ENCODE assay signal across 17 cellular contexts in the genomic region with DNA sequence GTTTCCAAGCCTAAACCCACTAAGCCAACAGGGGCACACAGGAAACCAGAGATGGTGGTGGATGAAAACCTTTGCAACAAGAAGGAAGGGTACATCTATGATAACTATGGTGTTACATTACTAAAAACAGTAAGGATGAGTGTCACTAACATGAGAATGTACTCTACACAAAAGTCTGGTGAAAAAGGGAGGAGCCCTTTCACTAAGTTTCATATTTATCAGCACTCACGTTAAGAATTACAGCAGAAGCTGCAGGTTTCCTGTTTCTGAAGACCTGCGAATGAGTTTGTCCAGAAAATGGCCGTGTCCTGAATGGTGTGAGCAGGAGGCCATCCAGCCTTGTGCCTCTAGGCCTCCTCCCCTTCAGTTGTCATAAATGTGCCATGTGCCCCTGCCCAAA. TPM values are rescaled to one million over a fixed set of nuclear protein-coding genes. Genes with fewer than 3 reads are reported as not detected.
DNase-seq lines count a peak whose midpoint lies in the region; ATAC-seq, FAIRE-seq and TF ChIP-seq lines count a peak whose summit lies in the region.
"Had no signal": no experiment of that assay in that cellular context is flagged by ENCODE, and none has a peak within 500 bp of the region (broad histone marks: within the 10 kb centered on the region; RNA-seq: fewer than 3 reads in every experiment).

No MANE protein-coding gene starts in this region.

- H3K9ac ChIP-seq in trophoblast cell (ENCODE audit: low read length) = no peak overlapping the region

- ATAC-seq in stimulated activated memory B cell treated with anti-CD40 and anti-IgM and Interleukin-4, amounts not matched to agents 10 μg/mL and 1 μg/mL and 100 μg/mL, for 72 hours = no peak
- ATAC-seq: HCT116, sciatic nerve had no signal

- no peak overlapping the region for H3K27ac ChIP-seq in trophoblast cell (ENCODE audit: low read depth, low read length)
- H3K27ac ChIP-seq: colonic mucosa had no signal

- H4K8ac ChIP-seq in trophoblast cell (ENCODE audit: low read depth, low read length) = no peak overlapping the region

- no peaks in the 10 kb centered on the region for H3K9me3 Mint-ChIP-seq in activated CD4-positive, alpha-beta T cell treated with anti-CD3 and anti-CD28 coated beads, Interleukin-2, amount 10 ng/mL, durations not matched to agents 7 days and 5 days
- H3K9me3 Mint-ChIP-seq in brain = no peaks in the 10 kb centered on the region
- no peaks in the 10 kb centered on the region for H3K9me3 Mint-ChIP-seq in stimulated activated memory B cell treated with anti-CD40 and anti-IgM and Interleukin-4, amounts not matched to agents 10 μg/mL and 1 μg/mL and 100 μg/mL, for 72 hours

- H3K4me2 ChIP-seq in trophoblast cell (ENCODE audit: low read length) = no peak overlapping the region

- H2BK5ac ChIP-seq in trophoblast cell (ENCODE audit: low read depth, low read length, poor library complexity) = no peak overlapping the region

- H3K18ac ChIP-seq in trophoblast cell (ENCODE audit: low read length) = no peak overlapping the region

- no peak for TF ChIP-seq POLR2A in H54 (IDR thresholded peaks at IDR 0.05; ENCODE audit: low read depth, low read length)

- no peak overlapping the region for H3K4me3 ChIP-seq in trophoblast cell (ENCODE audit: low read depth, low read length)
- H3K4me3 ChIP-seq: colonic mucosa, upper lobe of left lung had no signal

- no peak overlapping the region for H2AK5ac ChIP-seq in trophoblast cell (ENCODE audit: low read length)

- no peaks in the 10 kb centered on the region for H3K27me3 Mint-ChIP-seq in activated CD4-positive, alpha-beta T cell treated with anti-CD3 and anti-CD28 coated beads, Interleukin-2, amount 10 ng/mL, durations not matched to agents 7 days and 5 days
- no peaks in the 10 kb centered on the region for H3K27me3 Mint-ChIP-seq in brain
- no peaks in the 10 kb centered on the region for H3K27me3 Mint-ChIP-seq in stimulated activated memory B cell treated with anti-CD40 and anti-IgM and Interleukin-4, amounts not matched to agents 10 μg/mL and 1 μg/mL and 100 μg/mL, for 72 hours

- H3K4me1 ChIP-seq in trophoblast cell (ENCODE audit: control insufficient read depth in 1 of 2, insufficient read depth in 2 of 2, low read length in 2 of 2) = peaks cover 16 to 17% of the 10 kb centered on the region in 2 experiments

- H2BK12ac ChIP-seq in trophoblast cell (ENCODE audit: low read length) = no peak overlapping the region

- H3K4me3 Mint-ChIP-seq in activated CD4-positive, alpha-beta T cell treated with anti-CD3 and anti-CD28 coated beads, Interleukin-2, amount 10 ng/mL, durations not matched to agents 7 days and 5 days = peak overlapping the region; percentile 14
- no peak overlapping the region for H3K4me3 Mint-ChIP-seq in brain
- no peak overlapping the region for H3K4me3 Mint-ChIP-seq in stimulated activated memory B cell treated with anti-CD40 and anti-IgM and Interleukin-4, amounts not matched to agents 10 μg/mL and 1 μg/mL and 100 μg/mL, for 72 hours

- TF ChIP-seq CTCF in brain (conservative IDR thresholded peaks at IDR 0.05) = no peak

- no peak overlapping the region for H2BK120ac ChIP-seq in trophoblast cell (ENCODE audit: insufficient read depth, low read length, poor library complexity)

- H3K4ac ChIP-seq in trophoblast cell (ENCODE audit: low read depth, low read length) = no peak overlapping the region

- no peaks in the 10 kb centered on the region for H3K27me3 ChIP-seq in trophoblast cell (ENCODE audit: insufficient read depth, low read length)
- H3K27me3 ChIP-seq: colonic mucosa, upper lobe of left lung had no signal

- DNase-seq in activated CD4-positive, alpha-beta T cell treated with anti-CD3 and anti-CD28 coated beads, Interleukin-2, amount 10 ng/mL, durations not matched to agents 7 days and 5 days = peak; percentile 26
- DNase-seq in activated CD4-positive, alpha-beta T cell treated with anti-CD3 and anti-CD28 coated beads for 4 hours = no peak
- DNase-seq in NAMALWA (ENCODE audit: low spot score) (peak; percentile 41), H54 (ENCODE audit: insufficient read length, low spot score) (no peak), superior temporal gyrus (ENCODE audit: extremely low spot score) (no peak), trophoblast cell (no peak)
- DNase-seq: activated gamma-delta T cell treated with Interleukin-2 at 50 U/mL for 16 hours, colonic mucosa, DMS79, foreskin fibroblast, NCI-H1092 treated with DMSO at 0.1 percent for 48 hours, NCI-H69, upper lobe of left lung had no signal

- peaks cover 12% of the 10 kb centered on the region for H3K36me3 Mint-ChIP-seq in activated CD4-positive, alpha-beta T cell treated with anti-CD3 and anti-CD28 coated beads, Interleukin-2, amount 10 ng/mL, durations not matched to agents 7 days and 5 days (ENCODE audit: low read depth)
- no peaks in the 10 kb centered on the region for H3K36me3 Mint-ChIP-seq in brain
- H3K36me3 Mint-ChIP-seq in stimulated activated memory B cell treated with anti-CD40 and anti-IgM and Interleukin-4, amounts not matched to agents 10 μg/mL and 1 μg/mL and 100 μg/mL, for 72 hours = no peaks in the 10 kb centered on the region

- peaks cover 2% of the 10 kb centered on the region for H3K9me3 ChIP-seq in trophoblast cell (ENCODE audit: insufficient read depth, low read depth, low read length)
- H3K9me3 ChIP-seq: colonic mucosa, upper lobe of left lung had no signal

- H4K12ac ChIP-seq in trophoblast cell (ENCODE audit: low read depth, low read length) = no peak overlapping the region

- H3K36me3 ChIP-seq in trophoblast cell (ENCODE audit: control insufficient read depth in 1 of 2, insufficient read depth in 2 of 2, low read length in 2 of 2) = no peaks in the 10 kb centered on the region
- H3K36me3 ChIP-seq: colonic mucosa, upper lobe of left lung had no signal

- H3K14ac ChIP-seq in trophoblast cell (ENCODE audit: low read length) = no peak overlapping the region

- H3K79me1 ChIP-seq in trophoblast cell (ENCODE audit: low read length) = peaks cover 3% of the 10 kb centered on the region

- H4K91ac ChIP-seq in trophoblast cell (ENCODE audit: low read depth, low read length) = no peak overlapping the region

- no peak overlapping the region for H3K23ac ChIP-seq in trophoblast cell (ENCODE audit: low read length)

- WGBS in trophoblast cell (ENCODE audit: extremely low coverage, insufficient coverage, insufficient read length) = no CpG with 5 or more reads among the region's 3 CpGs

- H3K79me2 ChIP-seq in trophoblast cell (ENCODE audit: control insufficient read depth, insufficient read depth, low read length, poor library complexity) = no peaks in the 10 kb centered on the region

- CTCF ChIA-PET in activated CD4-positive, alpha-beta T cell treated with anti-CD3 and anti-CD28 coated beads, Interleukin-2, amount 10 ng/mL, durations not matched to agents 7 days and 5 days (lab: Charles Lee) = interaction anchor here (0.9 to 4.1 kb wide), 6 partner anchors 12 to 189 kb away, joined by 3 to 18 read pairs (median 6); partner anchors contain the start of gene ABCG1

- peak overlapping the region; percentile 88 for H3K27ac Mint-ChIP-seq in activated CD4-positive, alpha-beta T cell treated with anti-CD3 and anti-CD28 coated beads, Interleukin-2, amount 10 ng/mL, durations not matched to agents 7 days and 5 days
- H3K27ac Mint-ChIP-seq in brain = peak overlapping the region in 4 of 5 experiments; percentile 64 to 94 (median 82)
- peak overlapping the region; percentile 67 for H3K27ac Mint-ChIP-seq in stimulated activated memory B cell treated with anti-CD40 and anti-IgM and Interleukin-4, amounts not matched to agents 10 μg/mL and 1 μg/mL and 100 μg/mL, for 72 hours

- no peak for FAIRE-seq in H54 (lab: Jason Lieb, UNC)

- no peak overlapping the region for H2AFZ ChIP-seq in trophoblast cell (ENCODE audit: insufficient read depth, low read length, poor library complexity)

- POLR2A ChIA-PET in activated CD4-positive, alpha-beta T cell treated with anti-CD3 and anti-CD28 coated beads, Interleukin-2, amount 10 ng/mL, durations not matched to agents 7 days and 5 days (lab: Charles Lee) = interaction anchor here (0.8 kb wide), 1 partner anchor 16 kb away, joined by 3 read pairs; no protein-coding TSS in a partner anchor

- peaks cover 82% of the 10 kb centered on the region for H3K4me1 Mint-ChIP-seq in activated CD4-positive, alpha-beta T cell treated with anti-CD3 and anti-CD28 coated beads, Interleukin-2, amount 10 ng/mL, durations not matched to agents 7 days and 5 days
- H3K4me1 Mint-ChIP-seq in brain = peaks cover 73% of the 10 kb centered on the region
- peaks cover 68% of the 10 kb centered on the region for H3K4me1 Mint-ChIP-seq in stimulated activated memory B cell treated with anti-CD40 and anti-IgM and Interleukin-4, amounts not matched to agents 10 μg/mL and 1 μg/mL and 100 μg/mL, for 72 hours

RNA-seq across cellular contexts. Expression of gene ABCG1, which starts 17.8 kb away (rescaled TPM):
- 10 to 100 TPM; 10.2 to 12.3 TPM for total RNA-seq in activated CD4-positive, alpha-beta T cell treated with anti-CD3 and anti-CD28 coated beads, Interleukin-2, amount 10 ng/mL, durations not matched to agents 7 days and 5 days
- 31.4 TPM for polyA plus RNA-seq in brain (ENCODE audit: insufficient read depth, low read depth, low replicate concordance)
- polyA plus RNA-seq in trophoblast cell (2013) = 0.70 and 0.99 TPM in 2 replicates

Comparison
In these comparisons a context has a peak if more than half of its experiments do, and no peak if none do; other contexts are left out.
1. DNase-seq: peak in activated CD4-positive, alpha-beta T cell treated with anti-CD3 and anti-CD28 coated beads, Interleukin-2, amount 10 ng/mL, durations not matched to agents 7 days and 5 days (single experiment) and NAMALWA (single experiment); none in activated CD4-positive, alpha-beta T cell treated with anti-CD3 and anti-CD28 coated beads for 4 hours (0 of 2), H54 (single experiment), superior temporal gyrus (single experiment) and trophoblast cell (0 of 2).
2. Peak in every context shown above with its lines, with median percentiles within 50 percentile points of each other: H3K27ac Mint-ChIP-seq.